ENCODE assay signal across 11 cellular contexts in the genomic region with DNA sequence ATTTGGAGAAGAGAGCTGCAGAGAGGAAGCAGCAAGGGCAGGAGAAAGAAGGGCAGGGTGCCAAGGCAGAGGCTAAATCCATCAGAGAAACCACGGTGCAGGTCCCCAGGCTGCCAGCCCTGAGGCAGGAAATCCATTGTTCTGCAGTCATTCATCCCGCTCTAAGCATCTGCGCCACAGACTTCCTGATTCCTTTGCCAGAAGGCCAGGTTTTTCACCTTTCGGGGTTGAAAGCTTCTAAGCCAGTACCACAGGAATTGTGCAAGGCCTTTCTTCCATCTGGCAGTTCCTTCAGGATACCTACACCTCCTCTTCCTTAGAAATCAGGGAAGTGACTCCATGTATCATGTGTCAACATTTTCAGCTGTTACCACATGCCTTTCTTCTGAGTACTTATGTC. TPM values are rescaled to one million over a fixed set of nuclear protein-coding genes. Genes with fewer than 3 reads are reported as not detected.
DNase-seq lines count a peak whose midpoint lies in the region; FAIRE-seq and TF ChIP-seq lines count a peak whose summit lies in the region.
"Had no signal": no experiment of that assay in that cellular context is flagged by ENCODE, and none has a peak within 500 bp of the region (broad histone marks: within the 10 kb centered on the region; RNA-seq: fewer than 3 reads in every experiment).

No MANE protein-coding gene starts in this region.

- DNase-seq in DMS153 (lab: John Stamatoyannopoulos, UW) (peak; percentile 94), NCI-H2029 (lab: John Stamatoyannopoulos, UW) (peak; percentile 88), astrocyte of the spinal cord (ENCODE audit: low read depth, low spot score) (peak; percentile 80), kidney glomerular epithelial cell (lab: John Stamatoyannopoulos, UW) (peak; percentile 64), NOMO-1 treated with dmso at 0.1 percent for 144 hours (lab: John Stamatoyannopoulos, UW; ENCODE audit: unreplicated experiment) (no peak), GM12892 (ENCODE audit: insufficient read length) (no peak), AG08395 (ENCODE audit: low spot score) (no peak)
- DNase-seq in stimulated activated CD4-positive, alpha-beta T cell treated with anti-CD3 and anti-CD28 coated beads, Interleukin-2, amount 100 ng/mL, for 48 hours: no peak
- DNase-seq: C1 segment of cervical spinal cord had no signal

- in situ Hi-C loops in astrocyte of the spinal cord (cut with HindIII; ENCODE audit: low sequenced_read_pairs): no loop called here

- TF ChIP-seq POLR2A in GM12892 (IDR thresholded peaks at IDR 0.05; ENCODE audit: low read depth, low read length): no peak

- no peak for FAIRE-seq in GM12892 (lab: Jason Lieb, UNC)
- FAIRE-seq: islet of Langerhans had no signal

- no peak for TF ChIP-seq CTCF in astrocyte of the spinal cord (IDR thresholded peaks at IDR 0.05; ENCODE audit: low read depth, low read length)

- H3K4me3 ChIP-seq in astrocyte of the spinal cord (ENCODE audit: low read depth, low read length): no peak overlapping the region
- H3K4me3 ChIP-seq: cardiac muscle cell had no signal

RNA-seq across cellular contexts. Expression of gene ADGRF5, which starts 45.6 kb away (rescaled TPM):
- not detected for polyA plus RNA-seq in GM12892 (2012; ENCODE audit: missing spikeins)
- polyA plus RNA-seq: cardiac muscle cell had no signal

Comparison
In these comparisons a context has a peak if more than half of its experiments do, and no peak if none do; other contexts are left out.
1. DNase-seq: peak in DMS153 (single experiment), NCI-H2029 (single experiment), astrocyte of the spinal cord (single experiment) and kidney glomerular epithelial cell (single experiment); none in NOMO-1 treated with dmso at 0.1 percent for 144 hours (single experiment), GM12892 (single experiment), AG08395 (single experiment) and stimulated activated CD4-positive, alpha-beta T cell treated with anti-CD3 and anti-CD28 coated beads, Interleukin-2, amount 100 ng/mL, for 48 hours (0 of 2).